In genomic region chr11:125201525-125202121, GRCh38 we compare ENCODE assay signal across 14 cellular contexts. TPM values are rescaled to one million over a fixed set of nuclear protein-coding genes. Genes with fewer than 3 reads are reported as not detected.
DNase-seq lines count a peak whose midpoint lies in the region; ATAC-seq and TF ChIP-seq lines count a peak whose summit lies in the region.
"Had no signal": no experiment of that assay in that cellular context is flagged by ENCODE, and none has a peak within 500 bp of the region (broad histone marks: within the 10 kb centered on the region; RNA-seq: fewer than 3 reads in every experiment).

No MANE protein-coding gene starts in this region.

- ATAC-seq in GM18861 (IDR thresholded peaks at IDR 0.05; ENCODE audit: unreplicated experiment), result no peak
- no peak for ATAC-seq in activated CD4-positive, alpha-beta T cell treated with anti-CD3 and anti-CD28 coated beads for 36 hours
- ATAC-seq: GM12878 had no signal

- H3K4me3 ChIP-seq in neuronal stem cell (ENCODE audit: low read length in 2 of 2) (no peak overlapping the region), foreskin fibroblast (ENCODE audit: low read depth in 1 of 2, low read length in 2 of 2) (no peak overlapping the region)
- H3K4me3 ChIP-seq: GM12878 had no signal

- TF ChIP-seq CTCF in foreskin fibroblast (IDR thresholded peaks at IDR 0.05; ENCODE audit: low read depth, low read length), result no peak

- no peak overlapping the region for H2BK120ac ChIP-seq in neuronal stem cell (ENCODE audit: low read depth, low read length)

- no peak overlapping the region for H2AK5ac ChIP-seq in neuronal stem cell (ENCODE audit: low read depth, low read length)

- H3K27ac Mint-ChIP-seq in activated CD4-positive, alpha-beta T cell treated with anti-CD3 and anti-CD28 coated beads for 36 hours, result no peak overlapping the region

- H3K36me3 Mint-ChIP-seq in activated CD4-positive, alpha-beta T cell treated with anti-CD3 and anti-CD28 coated beads for 36 hours (ENCODE audit: low read depth), result no peaks in the 10 kb centered on the region

- H3K27me3 Mint-ChIP-seq in activated CD4-positive, alpha-beta T cell treated with anti-CD3 and anti-CD28 coated beads for 36 hours, result peaks cover 8% of the 10 kb centered on the region

- peaks cover 1 to 53% of the 10 kb centered on the region in 2 donors for H3K36me3 ChIP-seq in neuronal stem cell (replicated peaks in 1 of 2; ENCODE audit: control insufficient read depth in 2 of 2, insufficient read depth in 2 of 2, low read length in 2 of 2)

- no peak overlapping the region for H3K27ac ChIP-seq in neuronal stem cell (replicated peaks; ENCODE audit: low read length)
- H3K27ac ChIP-seq: epithelial cell of prostate had no signal

- no peaks in the 10 kb centered on the region for H3K9me3 Mint-ChIP-seq in activated CD4-positive, alpha-beta T cell treated with anti-CD3 and anti-CD28 coated beads for 36 hours (ENCODE audit: low read depth)

- H2BK15ac ChIP-seq in neuronal stem cell (ENCODE audit: low read length), result no peak overlapping the region

- POLR2A ChIA-PET in activated CD4-positive, alpha-beta T cell treated with anti-CD3 and anti-CD28 coated beads for 36 hours (lab: Charles Lee), result no interaction called here

- H3K79me1 ChIP-seq in neuronal stem cell (ENCODE audit: low read depth, low read length), result peaks cover 8% of the 10 kb centered on the region

- H3K9ac ChIP-seq in neuronal stem cell (ENCODE audit: low read depth, low read length, poor library complexity), result no peak overlapping the region

- H3K9me3 ChIP-seq in neuronal stem cell (replicated peaks in 1 of 2; ENCODE audit: control insufficient read depth in 2 of 2, insufficient read depth in 1 of 2, low read depth in 1 of 2, low read length in 2 of 2), result peaks cover 1 to 7% of the 10 kb centered on the region in 2 donors

- H3K4me3 Mint-ChIP-seq in activated CD4-positive, alpha-beta T cell treated with anti-CD3 and anti-CD28 coated beads for 36 hours, result no peak overlapping the region

- H3K23ac ChIP-seq in neuronal stem cell (ENCODE audit: low read depth, low read length, poor library complexity), result no peak overlapping the region

- H2BK5ac ChIP-seq in neuronal stem cell (ENCODE audit: low read length), result no peak overlapping the region

- no CpG with 5 or more reads among the region's 10 CpGs for WGBS in neuronal stem cell (ENCODE audit: extremely low coverage in 2 of 2, insufficient read length in 2 of 2, insufficient replicate concordance in 1 of 2), 2 donors

- no peak overlapping the region for H4K91ac ChIP-seq in neuronal stem cell (ENCODE audit: low read depth, low read length, poor library complexity)

- H2BK12ac ChIP-seq in neuronal stem cell (ENCODE audit: low read length), result no peak overlapping the region

- no peak overlapping the region for H3K4ac ChIP-seq in neuronal stem cell (ENCODE audit: low read length)

- no peak overlapping the region for H2AFZ ChIP-seq in neuronal stem cell (ENCODE audit: low read length)

- peak; percentile 40 for DNase-seq in A172 (ENCODE audit: low spot score)
- DNase-seq in NCI-H226, result peak; percentile 74
- DNase-seq in epidermal melanocyte (ENCODE audit: insufficient read length, low spot score), result peak; percentile 72
- peak; percentile 52 for DNase-seq in neuronal stem cell (ENCODE audit: low spot score)
- DNase-seq in NCI-H1930 (lab: John Stamatoyannopoulos, UW), result no peak
- no peak for DNase-seq in foreskin fibroblast
- DNase-seq in activated CD4-positive, alpha-beta T cell treated with anti-CD3 and anti-CD28 coated beads for 36 hours, result no peak
- DNase-seq: activated CD4-positive, alpha-beta T cell treated with anti-CD3 and anti-CD28 coated beads for 4 hours; DND-41; HCEC 1CT; NCI-H146 had no signal

- H4K8ac ChIP-seq in neuronal stem cell (ENCODE audit: low read depth, low read length), result no peak overlapping the region

- no peak overlapping the region for H3K18ac ChIP-seq in neuronal stem cell (ENCODE audit: low read length)

- no peaks in the 10 kb centered on the region for H3K4me1 Mint-ChIP-seq in activated CD4-positive, alpha-beta T cell treated with anti-CD3 and anti-CD28 coated beads for 36 hours

- intact Hi-C loops in activated CD4-positive, alpha-beta T cell treated with anti-CD3 and anti-CD28 coated beads for 36 hours (cut with DNase I, micrococcal nuclease), result no loop called here

- H3K14ac ChIP-seq in neuronal stem cell (ENCODE audit: low read length), result no peak overlapping the region

- no peak overlapping the region for H3K4me2 ChIP-seq in neuronal stem cell (ENCODE audit: insufficient read depth, low read length, poor library complexity, severe bottlenecking)

- CTCF ChIA-PET in activated CD4-positive, alpha-beta T cell treated with anti-CD3 and anti-CD28 coated beads for 36 hours (lab: Charles Lee), result interaction anchor here (0.8 kb wide), 1 partner anchor 26 kb away, joined by 3 read pairs; no protein-coding TSS in a partner anchor

- H3K27me3 ChIP-seq in neuronal stem cell (ENCODE audit: control insufficient read depth in 3 of 3, insufficient read depth in 3 of 3, low read depth in 1 of 3, low read length in 3 of 3), result no peaks in the 10 kb centered on the region

- peaks cover 10 to 37% of the 10 kb centered on the region in 2 donors for H3K4me1 ChIP-seq in neuronal stem cell (ENCODE audit: control insufficient read depth in 2 of 2, insufficient read depth in 1 of 2, low read depth in 1 of 2, low read length in 2 of 2)

RNA-seq across cellular contexts. Expression of gene PKNOX2, which starts 37.1 kb away (rescaled TPM):
- total RNA-seq in A172 (2014; rRNA removed; shearing (Covaris generic)), result 0.12 TPM in 1 of 2 replicates, not detected in the other
- polyA plus RNA-seq in neuronal stem cell (2013, experiment 1 of 2), result 20.5 TPM
- 20.4 TPM for polyA plus RNA-seq in neuronal stem cell (2013, experiment 2 of 2)
- total RNA-seq in activated CD4-positive, alpha-beta T cell treated with anti-CD3 and anti-CD28 coated beads for 36 hours, result not detected
- total RNA-seq: GM12878 had no signal
- polyA plus RNA-seq: GM12878 had no signal

Comparison
In these comparisons a context has a peak if more than half of its experiments do, and no peak if none do; other contexts are left out.
1. DNase-seq: peak in A172 (single experiment), NCI-H226 (single experiment), epidermal melanocyte (single experiment) and neuronal stem cell (single experiment); none in NCI-H1930 (0 of 2), foreskin fibroblast (0 of 2) and activated CD4-positive, alpha-beta T cell treated with anti-CD3 and anti-CD28 coated beads for 36 hours (single experiment).